In the genomic region with DNA sequence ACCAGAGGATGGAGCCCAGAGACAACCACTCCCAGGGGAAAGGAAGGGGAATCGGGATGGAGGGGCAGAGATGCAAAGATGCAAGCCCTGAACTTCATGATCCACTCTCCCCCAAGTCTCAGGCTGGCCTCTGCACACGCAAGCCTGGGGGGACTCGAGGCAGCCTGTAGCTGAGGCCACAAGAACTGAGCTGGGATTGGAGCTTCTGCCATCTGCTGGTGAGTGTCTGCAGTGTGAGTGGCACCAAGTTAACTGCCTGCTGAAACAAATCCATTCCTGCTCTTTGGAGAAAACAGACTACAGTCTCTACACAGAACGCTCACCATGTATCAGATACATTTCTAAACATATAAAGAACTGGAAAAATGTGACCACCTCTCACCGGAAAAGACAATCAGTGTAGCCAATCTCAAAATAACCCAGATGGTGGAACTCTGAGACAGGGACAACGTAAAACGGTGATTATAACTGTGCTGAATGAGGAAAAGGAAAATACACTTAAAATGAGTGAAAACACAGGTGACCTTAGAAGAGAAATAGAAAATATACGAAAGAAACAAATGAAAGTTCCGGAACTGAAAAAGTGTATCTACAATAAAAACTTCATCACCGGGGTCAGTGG, we compare ENCODE assay signal across 1 cellular context.
TF ChIP-seq lines count a peak whose summit lies in the region.

No MANE protein-coding gene starts in this region.

TF ChIP-seq in GM12878, 131 proteins besides CTCF, POLR2A, EP300 and RAD21 (continued from another document):
- TF ChIP-seq, protein P1, sequence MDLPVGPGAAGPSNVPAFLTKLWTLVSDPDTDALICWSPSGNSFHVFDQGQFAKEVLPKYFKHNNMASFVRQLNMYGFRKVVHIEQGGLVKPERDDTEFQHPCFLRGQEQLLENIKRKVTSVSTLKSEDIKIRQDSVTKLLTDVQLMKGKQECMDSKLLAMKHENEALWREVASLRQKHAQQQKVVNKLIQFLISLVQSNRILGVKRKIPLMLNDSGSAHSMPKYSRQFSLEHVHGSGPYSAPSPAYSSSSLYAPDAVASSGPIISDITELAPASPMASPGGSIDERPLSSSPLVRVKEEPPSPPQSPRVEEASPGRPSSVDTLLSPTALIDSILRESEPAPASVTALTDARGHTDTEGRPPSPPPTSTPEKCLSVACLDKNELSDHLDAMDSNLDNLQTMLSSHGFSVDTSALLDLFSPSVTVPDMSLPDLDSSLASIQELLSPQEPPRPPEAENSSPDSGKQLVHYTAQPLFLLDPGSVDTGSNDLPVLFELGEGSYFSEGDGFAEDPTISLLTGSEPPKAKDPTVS (IDR thresholded peaks at IDR 0.05; ENCODE audit: low read depth, low read length) = no peak
